Comparison of ENCODE assay signal across 22 cellular contexts in the genomic region with DNA sequence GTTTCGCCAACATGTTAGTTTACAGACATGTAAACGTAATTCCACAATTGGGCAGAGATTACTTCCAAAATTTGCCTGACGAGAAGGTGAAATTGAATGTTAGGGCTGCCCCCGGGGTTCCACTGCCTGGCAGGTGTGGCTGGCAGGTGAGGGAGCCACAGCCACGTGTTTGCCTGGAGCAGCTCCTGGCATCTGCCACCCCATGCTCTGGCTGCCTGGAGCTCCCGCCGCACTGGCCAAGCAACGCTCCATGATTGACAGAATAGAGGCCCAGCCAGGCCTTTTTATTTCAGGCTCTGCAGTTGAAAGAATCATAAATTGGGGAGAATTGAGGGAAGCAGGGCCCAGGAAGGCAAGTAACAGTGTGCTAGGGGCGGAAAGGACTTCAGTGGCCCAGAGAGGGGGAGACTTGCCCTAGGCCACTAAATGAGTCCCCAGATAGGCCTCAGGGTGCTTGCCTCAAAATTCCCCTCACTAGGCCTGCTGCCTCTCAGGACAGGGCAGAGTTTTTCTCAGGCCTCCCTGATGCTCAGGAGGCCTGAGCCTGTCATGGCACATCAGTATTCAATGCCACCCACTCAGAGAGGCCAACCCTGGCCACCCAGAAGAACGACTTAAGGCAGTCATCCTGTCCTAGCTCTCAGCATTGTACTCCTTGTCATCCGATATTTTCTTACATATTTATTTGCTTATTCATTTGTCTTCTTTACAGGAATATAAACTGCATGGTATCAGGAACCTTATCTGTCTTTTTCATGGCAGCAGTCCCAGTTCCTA. TPM values are rescaled to one million over a fixed set of nuclear protein-coding genes. Genes with fewer than 3 reads are reported as not detected.
DNase-seq lines count a peak whose midpoint lies in the region; ATAC-seq, FAIRE-seq and TF ChIP-seq lines count a peak whose summit lies in the region.
"Had no signal": no experiment of that assay in that cellular context is flagged by ENCODE, and none has a peak within 500 bp of the region (broad histone marks: within the 10 kb centered on the region; RNA-seq: fewer than 3 reads in every experiment).

No MANE protein-coding gene starts in this region.

- intact Hi-C loops in endothelial cell of umbilical vein (cut with micrococcal nuclease): no loop called here

- dilution Hi-C loops in endothelial cell of umbilical vein (cut with MboI; ENCODE audit: extremely low pct_ligation_motif_present, low sequenced_read_pairs): no loop called here

- H2AFZ ChIP-seq in endothelial cell of umbilical vein (ENCODE audit: low read depth, low read length) (peak overlapping the region; percentile 11), neuronal stem cell (ENCODE audit: low read length) (peak overlapping the region; percentile 41)

- peak; percentile 10 for DNase-seq in NCI-H82 (lab: John Stamatoyannopoulos, UW)
- DNase-seq in NCI-H82 treated with DMSO at 0.1 percent for 48 hours (lab: John Stamatoyannopoulos, UW; ENCODE audit: unreplicated experiment): no peak
- peak; percentile 67 for DNase-seq in LNCaP clone FGC (ENCODE audit: low read depth)
- DNase-seq in endothelial cell of umbilical vein (ENCODE audit: low read depth, low spot score): no peak
- DNase-seq in neuronal stem cell (ENCODE audit: low spot score): no peak
- no peak for DNase-seq in SIG-M5 treated with dmso at 0.1 percent for 504 hours (lab: John Stamatoyannopoulos, UW; ENCODE audit: unreplicated experiment)
- DNase-seq: activated CD4-positive, CD25-positive, alpha-beta regulatory T cell; activated T-cell treated with anti-CD3 and anti-CD28 coated beads, Interleukin-2, amount 50 U/mL, for 4 hours; EL; H7; islet precursor cell; NCI-H1436; NCI-H524; ovary; PC-3; sigmoid colon; T-helper 2 cell had no signal

- TF ChIP-seq POLR2A in endothelial cell of umbilical vein (IDR thresholded peaks at IDR 0.05; ENCODE audit: low read depth, low read length): no peak

- H3K4ac ChIP-seq in neuronal stem cell (ENCODE audit: low read length): no peak overlapping the region

- no TSS peak for BruUV-seq in endothelial cell of umbilical vein (replicated peaks; lab: Mats Ljungman, UMichigan)

- POLR2A ChIA-PET in endothelial cell of umbilical vein (lab: Charles Lee): no interaction called here

- H2BK5ac ChIP-seq in neuronal stem cell (ENCODE audit: low read length): no peak overlapping the region

- no peak overlapping the region for H2BK12ac ChIP-seq in neuronal stem cell (ENCODE audit: low read length)

- no peak overlapping the region for H3K4me3 ChIP-seq in LNCaP clone FGC (ENCODE audit: low read depth, low read length)
- H3K4me3 ChIP-seq in endothelial cell of umbilical vein (replicated peaks in 1 of 3; ENCODE audit: insufficient read depth in 1 of 3, low read depth in 1 of 3, low read length in 3 of 3): no peak overlapping the region
- H3K4me3 ChIP-seq in neuronal stem cell (ENCODE audit: low read length in 2 of 2): no peak overlapping the region
- H3K4me3 ChIP-seq: ovary, sigmoid colon, thoracic aorta had no signal

- H3K36me3 ChIP-seq in endothelial cell of umbilical vein (ENCODE audit: control insufficient read depth in 2 of 2, extremely low read depth in 1 of 2, insufficient read depth in 2 of 2, low read length in 2 of 2) (no peaks in the 10 kb centered on the region), neuronal stem cell (replicated peaks in 1 of 2; ENCODE audit: control insufficient read depth in 2 of 2, insufficient read depth in 2 of 2, low read length in 2 of 2) (no peaks in the 10 kb centered on the region)
- H3K36me3 ChIP-seq: ovary, sigmoid colon, thoracic aorta had no signal

- CTCF ChIA-PET in endothelial cell of umbilical vein (lab: Charles Lee): interaction anchor here (1.0 to 1.3 kb wide), 3 partner anchors 33 to 91 kb away, joined by 3 to 4 read pairs (median 3); no protein-coding TSS in a partner anchor

- H3K9me3 ChIP-seq in endothelial cell of umbilical vein (replicated peaks; ENCODE audit: control insufficient read depth, insufficient read depth, low read length): no peaks in the 10 kb centered on the region
- H3K9me3 ChIP-seq in neuronal stem cell (replicated peaks in 1 of 2; ENCODE audit: control insufficient read depth in 2 of 2, insufficient read depth in 1 of 2, low read depth in 1 of 2, low read length in 2 of 2): no peaks in the 10 kb centered on the region
- H3K9me3 ChIP-seq: ovary, sigmoid colon, thoracic aorta had no signal

- H3K27ac ChIP-seq in endothelial cell of umbilical vein (ENCODE audit: insufficient read depth, low read depth, low read length) (no peak overlapping the region), neuronal stem cell (replicated peaks; ENCODE audit: low read length) (no peak overlapping the region)
- H3K27ac ChIP-seq: ovary, sigmoid colon, thoracic aorta had no signal

- no peak overlapping the region for H2BK15ac ChIP-seq in neuronal stem cell (ENCODE audit: low read length)

- no peaks in the 10 kb centered on the region for H3K9me1 ChIP-seq in endothelial cell of umbilical vein (replicated peaks; ENCODE audit: control insufficient read depth, extremely low read depth, insufficient read depth, low read length)

- H4K8ac ChIP-seq in neuronal stem cell (ENCODE audit: low read depth, low read length): no peak overlapping the region

- FAIRE-seq in endothelial cell of umbilical vein (lab: Jason Lieb, UNC): no peak
- FAIRE-seq: HTR-8/SVneo had no signal

- no peak overlapping the region for H4K91ac ChIP-seq in neuronal stem cell (ENCODE audit: low read depth, low read length, poor library complexity)

- WGBS in neuronal stem cell (ENCODE audit: extremely low coverage in 2 of 2, insufficient read length in 2 of 2, insufficient replicate concordance in 1 of 2), 2 donors: no CpG with 5 or more reads among the region's 11 CpGs

- H3K23ac ChIP-seq in neuronal stem cell (ENCODE audit: low read depth, low read length, poor library complexity): no peak overlapping the region

- no peaks in the 10 kb centered on the region for H3K79me2 ChIP-seq in endothelial cell of umbilical vein (ENCODE audit: control insufficient read depth, insufficient read depth, low read length)

- no peaks in the 10 kb centered on the region for H3K4me1 ChIP-seq in endothelial cell of umbilical vein (ENCODE audit: control insufficient read depth, extremely low read depth, insufficient read depth, low read length)
- H3K4me1 ChIP-seq in neuronal stem cell (ENCODE audit: control insufficient read depth in 2 of 2, insufficient read depth in 1 of 2, low read depth in 1 of 2, low read length in 2 of 2): peaks cover 0 to 10% of the 10 kb centered on the region in 2 donors

- no peak overlapping the region for H3K4me2 ChIP-seq in endothelial cell of umbilical vein (ENCODE audit: insufficient read depth, low read length)
- no peak overlapping the region for H3K4me2 ChIP-seq in neuronal stem cell (ENCODE audit: insufficient read depth, low read length, poor library complexity, severe bottlenecking)

- H2BK120ac ChIP-seq in neuronal stem cell (ENCODE audit: low read depth, low read length): no peak overlapping the region

- no peak for ATAC-seq in HG03442 (IDR thresholded peaks at IDR 0.05; ENCODE audit: unreplicated experiment)
- ATAC-seq: activated naive CD4-positive, alpha-beta T cell treated with anti-CD3 and anti-CD28 coated beads, Interleukin-2, amount 50 U/mL, for 72 hours; activated T-cell treated with anti-CD3 and anti-CD28 coated beads, Interleukin-2, amount 50 U/mL, for 4 hours; PC-3; stimulated activated effector memory CD8-positive, alpha-beta T cell treated with anti-CD3 and anti-CD28 coated beads, Interleukin-12 subunit alpha, Interleukin-12 subunit beta, amount 100 ng/mL, for 72 hours had no signal

- H3K14ac ChIP-seq in neuronal stem cell (ENCODE audit: low read length): no peak overlapping the region

- no peak for TF ChIP-seq CTCF in LNCaP clone FGC (IDR thresholded peaks at IDR 0.05; ENCODE audit: control insufficient read depth, extremely low read depth, insufficient read depth)
- no peak for TF ChIP-seq CTCF in endothelial cell of umbilical vein (IDR thresholded peaks at IDR 0.05; ENCODE audit: extremely low read depth in 1 of 2, insufficient read depth in 1 of 2, low read depth in 1 of 2, low read length in 2 of 2)

- no peaks in the 10 kb centered on the region for H4K20me1 ChIP-seq in endothelial cell of umbilical vein (replicated peaks; ENCODE audit: control insufficient read depth, extremely low read depth, insufficient read depth, low read length)

- peak overlapping the region; percentile 72 for H3K18ac ChIP-seq in neuronal stem cell (ENCODE audit: low read length)

- H3K9ac ChIP-seq in endothelial cell of umbilical vein (replicated peaks; ENCODE audit: extremely low read depth, insufficient read depth, low read length) (no peak overlapping the region), neuronal stem cell (ENCODE audit: low read depth, low read length, poor library complexity) (no peak overlapping the region)

- no peaks in the 10 kb centered on the region for H3K79me1 ChIP-seq in neuronal stem cell (ENCODE audit: low read depth, low read length)

- H2AK5ac ChIP-seq in neuronal stem cell (ENCODE audit: low read depth, low read length): no peak overlapping the region

- H3K27me3 ChIP-seq in endothelial cell of umbilical vein (ENCODE audit: control insufficient read depth in 2 of 2, insufficient read depth in 2 of 2, low read length in 2 of 2) (no peaks in the 10 kb centered on the region), neuronal stem cell (ENCODE audit: control insufficient read depth in 3 of 3, insufficient read depth in 3 of 3, low read depth in 1 of 3, low read length in 3 of 3) (no peaks in the 10 kb centered on the region)
- H3K27me3 ChIP-seq: ovary, sigmoid colon had no signal

TF ChIP-seq in endothelial cell of umbilical vein, 7 proteins besides CTCF, POLR2A, EP300 and RAD21 (continues in another document):
- TF ChIP-seq FOS (IDR thresholded peaks at IDR 0.05; ENCODE audit: borderline replicate concordance, insufficient read depth, low read length) (no peak), EZH2 (IDR thresholded peaks at IDR 0.05; ENCODE audit: borderline replicate concordance, low read depth, low read length, severe bottlenecking) (no peak), POLR2AphosphoS5 (IDR thresholded peaks at IDR 0.05; ENCODE audit: insufficient read depth, low read depth, low read length) (no peak)
- TF ChIP-seq, protein P1, sequence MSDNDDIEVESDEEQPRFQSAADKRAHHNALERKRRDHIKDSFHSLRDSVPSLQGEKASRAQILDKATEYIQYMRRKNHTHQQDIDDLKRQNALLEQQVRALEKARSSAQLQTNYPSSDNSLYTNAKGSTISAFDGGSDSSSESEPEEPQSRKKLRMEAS (IDR thresholded peaks at IDR 0.05; ENCODE audit: insufficient read depth, insufficient read length): no peak

RNA-seq across cellular contexts. Expression of gene S1PR1, which starts 16.7 kb away (rescaled TPM):
- total RNA-seq in endothelial cell of umbilical vein: 137 and 138 TPM in 2 replicates
- 346 and 387 TPM in 2 replicates for polyA plus RNA-seq in endothelial cell of umbilical vein
- polyA plus RNA-seq in endothelial cell of umbilical vein (2011; cell fraction: cytosol; rRNA removed): 206 and 215 TPM in 2 replicates
- polyA plus RNA-seq in endothelial cell of umbilical vein (2011; cell fraction: nucleus; rRNA removed): 219 and 225 TPM in 2 replicates
- polyA plus RNA-seq in endothelial cell of umbilical vein (2012): 130 and 148 TPM in 2 replicates
- polyA minus RNA-seq in endothelial cell of umbilical vein: 433 and 446 TPM in 2 replicates
- polyA minus RNA-seq in endothelial cell of umbilical vein (2011; cell fraction: cytosol; rRNA and poly(A)+ RNA removed): not detected
- 363 and 384 TPM in 2 replicates for polyA minus RNA-seq in endothelial cell of umbilical vein (2011; cell fraction: nucleus; rRNA and poly(A)+ RNA removed)
- polyA plus RNA-seq in neuronal stem cell (2013, experiment 1 of 2): 19.5 TPM
- polyA plus RNA-seq in neuronal stem cell (2013, experiment 2 of 2): 19.0 TPM

Comparison
In these comparisons a context has a peak if more than half of its experiments do, and no peak if none do; other contexts are left out.
1. DNase-seq: peak in NCI-H82 (single experiment) and LNCaP clone FGC (single experiment); none in NCI-H82 treated with DMSO at 0.1 percent for 48 hours (single experiment), endothelial cell of umbilical vein (single experiment), neuronal stem cell (single experiment) and SIG-M5 treated with dmso at 0.1 percent for 504 hours (single experiment).